21 cellular contexts compared by ENCODE assay signal in the genomic region with DNA sequence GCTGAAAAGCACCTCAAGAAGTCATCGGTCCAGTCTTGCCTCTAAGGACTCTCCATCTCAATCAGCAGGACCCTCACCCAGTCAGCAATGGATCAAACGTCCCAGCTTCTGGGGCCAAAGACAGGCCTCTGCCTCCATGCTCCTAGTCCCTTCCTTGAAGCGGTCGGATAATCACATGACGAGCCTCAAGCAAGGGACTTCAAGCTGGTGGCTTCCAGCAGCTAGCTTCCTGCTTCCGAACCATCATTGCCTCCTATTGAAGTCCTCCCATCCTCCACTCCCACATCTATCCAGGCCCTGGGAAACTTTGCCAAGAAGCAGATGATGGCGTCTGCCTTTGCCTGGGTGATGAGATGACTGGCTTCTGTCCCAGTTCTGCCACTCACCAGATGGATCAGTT.
DNase-seq lines count a peak whose midpoint lies in the region; ATAC-seq and TF ChIP-seq lines count a peak whose summit lies in the region.
"Had no signal": no experiment of that assay in that cellular context is flagged by ENCODE, and none has a peak within 500 bp of the region (broad histone marks: within the 10 kb centered on the region; RNA-seq: fewer than 3 reads in every experiment).

No MANE protein-coding gene starts in this region.

- intact Hi-C loops in vagina (cut with DNase I) = no loop called here

- H3K36me3 ChIP-seq in lung (ENCODE audit: control insufficient read depth in 2 of 2, insufficient read depth in 2 of 2, low read length in 2 of 2) (no peaks in the 10 kb centered on the region), vagina (no peaks in the 10 kb centered on the region)
- H3K36me3 ChIP-seq: SJCRH30 had no signal

- peaks cover 5% of the 10 kb centered on the region for H3K4me1 Mint-ChIP-seq in activated CD8-positive, alpha-beta memory T cell treated with anti-CD3 and anti-CD28 coated beads, Interleukin-2, amount 10 ng/mL, durations not matched to agents 7 days and 5 days
- no peaks in the 10 kb centered on the region for H3K4me1 Mint-ChIP-seq in stimulated activated naive B cell treated with anti-CD40 and anti-IgM and Interleukin-4, amounts not matched to agents 10 μg/mL and 1 μg/mL and 100 μg/mL, for 72 hours
- H3K4me1 Mint-ChIP-seq: CD4-positive, alpha-beta memory T cell had no signal

- H3K27ac ChIP-seq in lung (ENCODE audit: low read depth in 1 of 2, low read length in 1 of 2) (no peak overlapping the region), vagina (no peak overlapping the region)
- H3K27ac ChIP-seq: KMS-11 had no signal

- TF ChIP-seq CTCF in lung (IDR thresholded peaks at IDR 0.05; ENCODE audit: control extremely low read depth, extremely low read depth) (no peak), vagina (IDR thresholded peaks at IDR 0.05) (no peak)

- DNase-seq in activated CD8-positive, alpha-beta memory T cell treated with anti-CD3 and anti-CD28 coated beads for 24 hours = peak; percentile 37
- DNase-seq in activated CD8-positive, alpha-beta memory T cell treated with anti-CD3 and anti-CD28 coated beads, Interleukin-2, amount 10 ng/mL, durations not matched to agents 7 days and 5 days = no peak
- peak; percentile 4 to 74 for DNase-seq in NCI-H446 (lab: John Stamatoyannopoulos, UW)
- DNase-seq in lung (ENCODE audit: low spot score) = peak; percentile 22
- peak; percentile 70 to 78 for DNase-seq in vagina (ENCODE audit: extremely low spot score in 2 of 2)
- DNase-seq in stimulated activated naive B cell treated with anti-CD40 and anti-IgM and Interleukin-4, amounts not matched to agents 10 μg/mL and 1 μg/mL and 100 μg/mL, for 72 hours = no peak
- DNase-seq in cortex of kidney (lab: John Stamatoyannopoulos, UW) = no peak
- DNase-seq: CD4-positive, alpha-beta memory T cell; GF-D8; GOT3; HCEC 1CT; IMR-90; MV-4-11; NCI-H1105 treated with DMSO at 0.1 percent for 48 hours; NCI-H2107; NCI-H2227 treated with DMSO at 0.1 percent for 48 hours; NCI-H524; NCI-H774 had no signal

- H3K27ac Mint-ChIP-seq in activated CD8-positive, alpha-beta memory T cell treated with anti-CD3 and anti-CD28 coated beads, Interleukin-2, amount 10 ng/mL, durations not matched to agents 7 days and 5 days = no peak overlapping the region
- H3K27ac Mint-ChIP-seq in stimulated activated naive B cell treated with anti-CD40 and anti-IgM and Interleukin-4, amounts not matched to agents 10 μg/mL and 1 μg/mL and 100 μg/mL, for 72 hours = no peak overlapping the region
- H3K27ac Mint-ChIP-seq: CD4-positive, alpha-beta memory T cell had no signal

- H3K4me3 Mint-ChIP-seq in activated CD8-positive, alpha-beta memory T cell treated with anti-CD3 and anti-CD28 coated beads, Interleukin-2, amount 10 ng/mL, durations not matched to agents 7 days and 5 days = no peak overlapping the region
- H3K4me3 Mint-ChIP-seq in stimulated activated naive B cell treated with anti-CD40 and anti-IgM and Interleukin-4, amounts not matched to agents 10 μg/mL and 1 μg/mL and 100 μg/mL, for 72 hours = no peak overlapping the region
- H3K4me3 Mint-ChIP-seq: CD4-positive, alpha-beta memory T cell had no signal

- H3K9me3 ChIP-seq in lung (ENCODE audit: control insufficient read depth in 2 of 2, insufficient read depth in 1 of 2, low read length in 1 of 2) (peaks cover 0 to 9% of the 10 kb centered on the region in 2 donors), vagina (no peaks in the 10 kb centered on the region)
- H3K9me3 ChIP-seq: SJCRH30 had no signal

- no peaks in the 10 kb centered on the region for H3K36me3 Mint-ChIP-seq in activated CD8-positive, alpha-beta memory T cell treated with anti-CD3 and anti-CD28 coated beads, Interleukin-2, amount 10 ng/mL, durations not matched to agents 7 days and 5 days
- H3K36me3 Mint-ChIP-seq in stimulated activated naive B cell treated with anti-CD40 and anti-IgM and Interleukin-4, amounts not matched to agents 10 μg/mL and 1 μg/mL and 100 μg/mL, for 72 hours = no peaks in the 10 kb centered on the region
- H3K36me3 Mint-ChIP-seq: CD4-positive, alpha-beta memory T cell had no signal

- no peaks in the 10 kb centered on the region for H3K9me3 Mint-ChIP-seq in activated CD8-positive, alpha-beta memory T cell treated with anti-CD3 and anti-CD28 coated beads, Interleukin-2, amount 10 ng/mL, durations not matched to agents 7 days and 5 days (ENCODE audit: low read depth)
- H3K9me3 Mint-ChIP-seq in stimulated activated naive B cell treated with anti-CD40 and anti-IgM and Interleukin-4, amounts not matched to agents 10 μg/mL and 1 μg/mL and 100 μg/mL, for 72 hours = no peaks in the 10 kb centered on the region

- H3K4me3 ChIP-seq in lung (no peak overlapping the region), vagina (no peak overlapping the region)
- H3K4me3 ChIP-seq: SJCRH30 had no signal

- no peak for TF ChIP-seq POLR2A in vagina (IDR thresholded peaks at IDR 0.05)

- H3K27me3 ChIP-seq in lung (ENCODE audit: control insufficient read depth, insufficient read depth) (peaks cover 5% of the 10 kb centered on the region), vagina (no peaks in the 10 kb centered on the region)
- H3K27me3 ChIP-seq: SJCRH30 had no signal

- ATAC-seq in activated CD8-positive, alpha-beta memory T cell treated with anti-CD3 and anti-CD28 coated beads, Interleukin-2, amount 10 ng/mL, durations not matched to agents 7 days and 5 days = no peak
- ATAC-seq in lung (ENCODE audit: insufficient read depth, low FRiP score) (no peak), GM21390 (IDR thresholded peaks at IDR 0.05; ENCODE audit: unreplicated experiment) (no peak)
- ATAC-seq in stimulated activated naive B cell treated with anti-CD40 and anti-IgM and Interleukin-4, amounts not matched to agents 10 μg/mL and 1 μg/mL and 100 μg/mL, for 72 hours (replicated peaks) = no peak

- CTCF ChIA-PET in activated CD8-positive, alpha-beta memory T cell treated with anti-CD3 and anti-CD28 coated beads, Interleukin-2, amount 10 ng/mL, durations not matched to agents 7 days and 5 days (lab: Charles Lee) = interaction anchor here (1.1 kb wide), 1 partner anchor 24 kb away, joined by 3 read pairs; no protein-coding TSS in a partner anchor

- WGBS in lung, 2 donors = 74 to 94% methylated on average over 7 of the region's 7 CpGs

- no peaks in the 10 kb centered on the region for H3K27me3 Mint-ChIP-seq in activated CD8-positive, alpha-beta memory T cell treated with anti-CD3 and anti-CD28 coated beads, Interleukin-2, amount 10 ng/mL, durations not matched to agents 7 days and 5 days
- peaks cover 0 to 14% of the 10 kb centered on the region in 2 donors for H3K27me3 Mint-ChIP-seq in stimulated activated naive B cell treated with anti-CD40 and anti-IgM and Interleukin-4, amounts not matched to agents 10 μg/mL and 1 μg/mL and 100 μg/mL, for 72 hours

- H3K4me1 ChIP-seq in lung (ENCODE audit: control insufficient read depth in 2 of 2, insufficient read depth in 2 of 2, low read length in 2 of 2) (no peaks in the 10 kb centered on the region), vagina (no peaks in the 10 kb centered on the region)

Comparison
In these comparisons a context has a peak if more than half of its experiments do, and no peak if none do; other contexts are left out.
1. DNase-seq: peak in activated CD8-positive, alpha-beta memory T cell treated with anti-CD3 and anti-CD28 coated beads for 24 hours (single experiment), NCI-H446 (2 of 2), lung (single experiment) and vagina (2 of 2); none in activated CD8-positive, alpha-beta memory T cell treated with anti-CD3 and anti-CD28 coated beads, Interleukin-2, amount 10 ng/mL, durations not matched to agents 7 days and 5 days (single experiment), stimulated activated naive B cell treated with anti-CD40 and anti-IgM and Interleukin-4, amounts not matched to agents 10 μg/mL and 1 μg/mL and 100 μg/mL, for 72 hours (single experiment) and cortex of kidney (single experiment).